18 cellular contexts compared by ENCODE assay signal in the genomic region with DNA sequence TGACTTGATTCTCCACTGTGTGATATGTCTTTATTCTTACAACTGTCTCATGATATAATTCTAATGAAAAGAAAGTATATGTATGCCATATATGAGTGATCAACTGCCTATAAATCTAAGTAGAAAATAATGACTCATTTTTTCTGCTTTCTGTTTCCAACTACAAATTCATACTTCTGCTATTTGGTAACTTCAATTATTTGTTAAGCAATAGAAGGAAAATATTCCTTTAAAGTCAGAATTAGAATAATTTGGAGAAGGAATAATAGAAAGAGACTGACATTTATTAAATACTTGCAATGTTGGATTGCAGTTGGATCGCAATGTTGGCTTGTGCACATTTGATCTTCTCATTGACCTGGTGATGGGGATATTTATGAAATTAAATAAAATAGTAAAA.
"Had no signal": no experiment of that assay in that cellular context is flagged by ENCODE, and none has a peak within 500 bp of the region (broad histone marks: within the 10 kb centered on the region; RNA-seq: fewer than 3 reads in every experiment).

No MANE protein-coding gene starts in this region.

- ATAC-seq: gastrocnemius medialis; heart right ventricle; left lobe of liver; naive thymus-derived CD4-positive, alpha-beta T cell; psoas muscle; right lobe of liver; stimulated activated memory B cell treated with anti-CD40 and anti-IgM and Interleukin-4, amounts not matched to agents 10 μg/mL and 1 μg/mL and 100 μg/mL, for 72 hours had no signal

- H3K36me3 ChIP-seq: esophagus squamous epithelium, gastrocnemius medialis, right lobe of liver, tibial nerve had no signal

- H3K27ac ChIP-seq: esophagus squamous epithelium, gastrocnemius medialis, heart right ventricle, psoas muscle, right lobe of liver, spleen, tibial nerve had no signal

- H3K9me3 ChIP-seq: esophagus squamous epithelium, gastrocnemius medialis, heart right ventricle, psoas muscle, right lobe of liver, spleen, tibial nerve had no signal

- H3K4me3 ChIP-seq: esophagus squamous epithelium, gastrocnemius medialis, heart right ventricle, psoas muscle, right lobe of liver, spleen, tibial nerve had no signal

- H3K27me3 ChIP-seq: esophagus squamous epithelium, gastrocnemius medialis, heart right ventricle, right lobe of liver, spleen, tibial nerve had no signal

- DNase-seq: esophagus squamous epithelium; gastrocnemius medialis; heart right ventricle; hypothalamus; islet precursor cell; mammary epithelial cell; naive thymus-derived CD4-positive, alpha-beta T cell; nephron progenitor cell; psoas muscle; retina; right lobe of liver; spleen; stimulated activated CD4-positive, alpha-beta T cell treated with anti-CD3 and anti-CD28 coated beads, Interleukin-15, amount 100 ng/mL, for 24 hours; stimulated activated CD4-positive, alpha-beta T cell treated with anti-CD3 and anti-CD28 coated beads, Interleukin-1b, Interleukin-23, amount 100 ng/mL, for 48 hours; stimulated activated CD4-positive, alpha-beta T cell treated with anti-CD3 and anti-CD28 coated beads, Interleukin-4, amount 100 ng/mL, for 24 hours had no signal

- H3K4me1 ChIP-seq: esophagus squamous epithelium, gastrocnemius medialis, heart right ventricle, psoas muscle, right lobe of liver, spleen, tibial nerve had no signal
